8 cellular contexts compared by ENCODE assay signal in the genomic region with DNA sequence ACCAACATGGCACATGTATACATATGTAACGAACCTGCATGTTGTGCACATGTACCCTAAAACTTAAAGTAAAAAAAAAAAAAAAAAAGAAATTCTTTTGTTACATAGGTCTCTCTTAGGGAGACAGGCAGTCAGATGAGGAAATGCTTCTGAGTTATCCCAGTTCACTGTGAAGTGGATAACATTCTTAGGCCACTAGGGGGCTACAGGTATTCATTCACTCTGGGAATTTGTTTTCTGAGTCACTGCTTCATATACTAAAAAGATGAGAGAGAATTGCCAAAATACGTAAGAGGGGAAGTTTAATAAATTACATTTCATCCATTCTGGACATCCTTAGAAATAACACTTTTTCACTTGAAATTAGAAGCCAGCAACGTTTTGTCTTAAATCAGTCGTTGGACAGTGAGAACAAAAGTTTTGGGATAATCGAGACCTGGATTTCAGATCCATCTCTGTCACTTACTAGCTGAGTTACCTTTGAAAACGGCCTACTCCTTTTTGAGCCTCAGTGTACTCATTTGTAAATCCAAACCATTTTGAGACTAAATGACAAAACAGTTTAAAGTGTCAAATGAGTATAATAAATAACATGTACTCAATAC.
DNase-seq lines count a peak whose midpoint lies in the region; ATAC-seq, FAIRE-seq and TF ChIP-seq lines count a peak whose summit lies in the region.

No MANE protein-coding gene starts in this region.

- H2AFZ ChIP-seq in MM.1S (ENCODE audit: low read length): no peak overlapping the region

- no peaks in the 10 kb centered on the region for H3K4me1 ChIP-seq in MM.1S (ENCODE audit: low read length)

- no peak overlapping the region for H3K9ac ChIP-seq in MM.1S (ENCODE audit: low read length)

- no peaks in the 10 kb centered on the region for H3F3A ChIP-seq in MM.1S (ENCODE audit: insufficient read depth, low read length)

- peak; percentile 13 for DNase-seq in Daoy (ENCODE audit: low read depth)
- peak; percentile 34 for DNase-seq in MM.1S
- DNase-seq in C1 segment of cervical spinal cord (lab: John Stamatoyannopoulos, UW): no peak
- no peak for DNase-seq in ecto neural progenitor cell (ENCODE audit: low spot score)
- DNase-seq in NCI-H774 (lab: John Stamatoyannopoulos, UW): no peak

- H3K27ac ChIP-seq in MM.1S (ENCODE audit: low read length): no peak overlapping the region

- no peak overlapping the region for H3K4me2 ChIP-seq in MM.1S (ENCODE audit: low read depth, low read length)

- H4K20me1 ChIP-seq in MM.1S (ENCODE audit: insufficient read depth, low read length): no peaks in the 10 kb centered on the region

- ATAC-seq in GM21619 (IDR thresholded peaks at IDR 0.05; ENCODE audit: unreplicated experiment): peak; percentile 65

- H3K36me3 ChIP-seq in MM.1S (replicated peaks; ENCODE audit: insufficient read depth, low read length): no peaks in the 10 kb centered on the region

- no peaks in the 10 kb centered on the region for H3K27me3 ChIP-seq in MM.1S (replicated peaks; ENCODE audit: insufficient read depth, low read length)

- no peaks in the 10 kb centered on the region for H3K9me3 ChIP-seq in MM.1S (replicated peaks; ENCODE audit: insufficient read depth, low read length)

- no peaks in the 10 kb centered on the region for H3K9me2 ChIP-seq in MM.1S (replicated peaks; ENCODE audit: insufficient read depth, low read length)

- TF ChIP-seq CTCF in MM.1S (IDR thresholded peaks at IDR 0.05; ENCODE audit: low read length) (peak; percentile 55), WI38 (IDR thresholded peaks at IDR 0.05; ENCODE audit: low read depth, low read length) (peak; percentile 27; the same call in 1 of the 2 replicates)

- H3K4me3 ChIP-seq in MM.1S (ENCODE audit: low read length) (no peak overlapping the region), WI38 (ENCODE audit: low read depth, low read length) (no peak overlapping the region)

- no peaks in the 10 kb centered on the region for H3K79me2 ChIP-seq in MM.1S (ENCODE audit: low read length)

- peak; percentile 58 for FAIRE-seq in islet of Langerhans (lab: Jason Lieb, UNC)

Comparison
In these comparisons a context has a peak if more than half of its experiments do, and no peak if none do; other contexts are left out.
1. DNase-seq: peak in Daoy (single experiment) and MM.1S (single experiment); none in C1 segment of cervical spinal cord (0 of 14), ecto neural progenitor cell (single experiment) and NCI-H774 (single experiment).